ENCODE assay signal across 12 cellular contexts in genomic region chr2:95278051-95278471, GRCh38. TPM values are rescaled to one million over a fixed set of nuclear protein-coding genes. Genes with fewer than 3 reads are reported as not detected.
DNase-seq lines count a peak whose midpoint lies in the region; ATAC-seq and TF ChIP-seq lines count a peak whose summit lies in the region.
"Had no signal": no experiment of that assay in that cellular context is flagged by ENCODE, and none has a peak within 500 bp of the region (broad histone marks: within the 10 kb centered on the region; RNA-seq: fewer than 3 reads in every experiment).

No MANE protein-coding gene starts in this region.

- H3K18ac ChIP-seq in H9 (ENCODE audit: insufficient read length, low read depth, low read length), result no peak overlapping the region

- DNase-seq in GM23248 (peak; percentile 89), Panc1 (ENCODE audit: low read depth, low spot score) (no peak), fibroblast of lung (ENCODE audit: low read depth in 2 of 2) (peak; percentile 64 to 87), OCI-M1 (lab: John Stamatoyannopoulos, UW) (no peak), H9 (no peak)
- DNase-seq: dermis blood vessel endothelial cell, hypothalamus, midbrain, NCI-H524, uterus had no signal

- H3K23me2 ChIP-seq in H9 (ENCODE audit: insufficient read length, low read depth, low read length, poor library complexity, severe bottlenecking), result no peaks in the 10 kb centered on the region

- no peaks in the 10 kb centered on the region for H3K9me2 ChIP-seq in GM23248 (ENCODE audit: insufficient read depth)

- H3K4me3 ChIP-seq in GM23248, result no peak overlapping the region
- no peak overlapping the region for H3K4me3 ChIP-seq in Panc1 (ENCODE audit: low read depth in 2 of 2, low read length in 2 of 2)
- H3K4me3 ChIP-seq in fibroblast of lung (replicated peaks in 1 of 4; ENCODE audit: control extremely low read depth in 1 of 4, insufficient read depth in 1 of 4, low read depth in 3 of 4, low read length in 4 of 4), result no peak overlapping the region
- H3K4me3 ChIP-seq in skin epidermis, result no peak overlapping the region
- H3K4me3 ChIP-seq: uterus had no signal

- H2AFZ ChIP-seq in GM23248 (no peak overlapping the region), fibroblast of lung (ENCODE audit: low read length) (no peak overlapping the region), H9 (ENCODE audit: low read length) (no peak overlapping the region)

- no peak overlapping the region for H4K8ac ChIP-seq in H9 (replicated peaks; ENCODE audit: insufficient read length, low read depth, low read length)

- H4K20me1 ChIP-seq in GM23248 (ENCODE audit: insufficient read depth) (no peaks in the 10 kb centered on the region), fibroblast of lung (ENCODE audit: control insufficient read depth, extremely low read depth, insufficient read depth, low read length) (no peaks in the 10 kb centered on the region), H9 (ENCODE audit: control insufficient read depth, insufficient read depth, insufficient read length) (no peaks in the 10 kb centered on the region)

- POLR2A ChIA-PET in Panc1 (lab: Charles Lee), result no interaction called here

- no peak overlapping the region for H3K14ac ChIP-seq in H9 (ENCODE audit: insufficient read depth, low read length)

- in situ Hi-C loops in GM23248 (cut with MboI), result no loop called here
- in situ Hi-C loops in Panc1 (cut with HindIII; ENCODE audit: low pct_unique_long_range_greater_than_20kb, low sequenced_read_pairs), result no loop called here

- H3K79me2 ChIP-seq in GM23248 (ENCODE audit: insufficient read depth), result no peaks in the 10 kb centered on the region
- H3K79me2 ChIP-seq in fibroblast of lung (ENCODE audit: control insufficient read depth, insufficient read depth, low read length), result no peaks in the 10 kb centered on the region
- H3K79me2 ChIP-seq in H9 (ENCODE audit: insufficient read depth, low read length), result no peaks in the 10 kb centered on the region

- H3K9me3 Mint-ChIP-seq in H9, result no peaks in the 10 kb centered on the region

- no peak overlapping the region for H2BK15ac ChIP-seq in H9 (ENCODE audit: low read depth, low read length)

- no peak overlapping the region for H4K91ac ChIP-seq in H9 (ENCODE audit: insufficient read length, low read depth, low read length)

- BruUV-seq in Panc1 (replicated peaks; lab: Mats Ljungman, UMichigan), result no TSS peak

- H3K4me3 Mint-ChIP-seq in H9, result no peak overlapping the region

- H4K5ac ChIP-seq in H9 (ENCODE audit: insufficient read length, low read depth, low read length), result no peak overlapping the region

- no peak overlapping the region for H3K9ac ChIP-seq in GM23248
- H3K9ac ChIP-seq in fibroblast of lung (ENCODE audit: insufficient read depth, low read length), result no peak overlapping the region
- no peak overlapping the region for H3K9ac ChIP-seq in H9 (ENCODE audit: extremely low read depth, insufficient read length, low read length)

- peaks cover 5% of the 10 kb centered on the region; the same call in 1 of the 2 replicates for H3K4me1 ChIP-seq in GM23248 (ENCODE audit: insufficient read depth)
- H3K4me1 ChIP-seq in Panc1 (ENCODE audit: control insufficient read depth, insufficient read depth, low read length), result no peaks in the 10 kb centered on the region
- H3K4me1 ChIP-seq in fibroblast of lung (ENCODE audit: control insufficient read depth, extremely low read depth, insufficient read depth, low read length), result no peaks in the 10 kb centered on the region
- H3K4me1 ChIP-seq in H9 (ENCODE audit: insufficient read depth, low read length), result no peaks in the 10 kb centered on the region; the same call in 1 of the 2 replicates
- H3K4me1 ChIP-seq: uterus had no signal

- H3K23ac ChIP-seq in H9 (ENCODE audit: insufficient read length, low read depth, low read length), result no peak overlapping the region

- intact Hi-C loops in Panc1 (cut with micrococcal nuclease; ENCODE audit: unreplicated experiment), result no loop called here

- H3K56ac ChIP-seq in H9 (ENCODE audit: insufficient read length, low read depth, low read length), result no peak overlapping the region

- ATAC-seq in Panc1 (peak; percentile 39; the same call in 1 of the 2 replicates), HG03469 (IDR thresholded peaks at IDR 0.05; ENCODE audit: unreplicated experiment) (no peak)

- H3K36me3 ChIP-seq in GM23248 (ENCODE audit: low read depth) (no peaks in the 10 kb centered on the region), Panc1 (ENCODE audit: control insufficient read depth, insufficient read depth, low read length) (no peaks in the 10 kb centered on the region), fibroblast of lung (ENCODE audit: control insufficient read depth, insufficient read depth, low read length) (no peaks in the 10 kb centered on the region)
- H3K36me3 ChIP-seq: uterus had no signal

- H3K4me2 ChIP-seq in GM23248 (ENCODE audit: unreplicated experiment), result no peak overlapping the region
- H3K4me2 ChIP-seq in fibroblast of lung (ENCODE audit: extremely low read depth, insufficient read depth, low read length), result no peak overlapping the region
- H3K4me2 ChIP-seq in H9 (ENCODE audit: insufficient read depth, insufficient read length, low read length), result no peak overlapping the region

- H3T11ph ChIP-seq in H9 (ENCODE audit: low read length), result no peak overlapping the region

- H3K36me3 Mint-ChIP-seq in H9 (ENCODE audit: insufficient read depth in 1 of 3, low read depth in 3 of 3), result no peaks in the 10 kb centered on the region; a peak in 1 of 7 replicates

- H3F3A ChIP-seq in GM23248 (ENCODE audit: insufficient read depth), result no peaks in the 10 kb centered on the region

- H3K27ac Mint-ChIP-seq in H9, result peak overlapping the region in 1 of 3 experiments; percentile 74; a peak in 1 of 7 replicates

- no peak overlapping the region for H3K4ac ChIP-seq in H9 (ENCODE audit: low read depth, low read length)

- H3K4me1 Mint-ChIP-seq in H9, result peaks cover 19 to 33% of the 10 kb centered on the region in 2 experiments

- no peak overlapping the region for H3K27ac ChIP-seq in GM23248
- H3K27ac ChIP-seq in Panc1 (ENCODE audit: low read length), result no peak overlapping the region
- H3K27ac ChIP-seq in fibroblast of lung (ENCODE audit: insufficient read depth, low read length), result no peak overlapping the region
- peak overlapping the region in 15 of 21 experiments; percentile 33 to 79 (median 59) for H3K27ac ChIP-seq in skin epidermis
- H3K27ac ChIP-seq in H9 (ENCODE audit: insufficient read length, low read depth, low read length), result no peak overlapping the region
- H3K27ac ChIP-seq: uterus had no signal

- H2BK5ac ChIP-seq in H9 (ENCODE audit: insufficient read length, low read length), result no peak overlapping the region

- TF ChIP-seq CTCF in Panc1 (IDR thresholded peaks at IDR 0.05), result no peak
- TF ChIP-seq CTCF in fibroblast of lung (conservative IDR thresholded peaks at IDR 0.05 in 1 of 2, IDR thresholded peaks at IDR 0.05 in 1 of 2; ENCODE audit: low read depth in 1 of 2, low read length in 2 of 2), result no peak
- no peak for TF ChIP-seq CTCF in H9 (conservative IDR thresholded peaks at IDR 0.05)

- no peaks in the 10 kb centered on the region; the same call in 1 of the 2 replicates for H3K27me3 Mint-ChIP-seq in H9 (ENCODE audit: low read depth)

- H3K27me3 ChIP-seq in GM23248 (replicated peaks; ENCODE audit: insufficient read depth) (no peaks in the 10 kb centered on the region; the same call in 1 of the 2 replicates), Panc1 (ENCODE audit: control insufficient read depth, insufficient read depth, low read length) (no peaks in the 10 kb centered on the region), fibroblast of lung (ENCODE audit: control insufficient read depth, insufficient read depth, low read length) (no peaks in the 10 kb centered on the region), H9 (ENCODE audit: insufficient read depth, low read length) (no peaks in the 10 kb centered on the region)
- H3K27me3 ChIP-seq: uterus had no signal

- H3K79me1 ChIP-seq in H9 (ENCODE audit: insufficient read depth, low read depth, low read length, poor library complexity, severe bottlenecking), result no peaks in the 10 kb centered on the region

- H2AK5ac ChIP-seq in H9 (ENCODE audit: insufficient read length, low read length), result no peak overlapping the region

- H2BK20ac ChIP-seq in H9 (ENCODE audit: low read depth, low read length, poor library complexity, severe bottlenecking), result no peak overlapping the region

- WGBS in GM23248 (ENCODE audit: low coverage in 1 of 2, low lambda C conversion rate in 2 of 2, missing lambda C conversion rate in 2 of 2), 2 experiments, result 63 to 68% methylated on average over 7 of the region's 7 CpGs
- WGBS in H9 (ENCODE audit: extremely low coverage, insufficient read length, low lambda C conversion rate), result no CpG with 5 or more reads among the region's 7 CpGs

- CTCF ChIA-PET in Panc1 (lab: Charles Lee), result interaction anchor here (0.9 kb wide), 1 partner anchor 28 kb away, joined by 3 read pairs; no protein-coding TSS in a partner anchor

- no peak overlapping the region for H2BK12ac ChIP-seq in H9 (ENCODE audit: insufficient read length, low read depth, low read length)

- H3K9me3 ChIP-seq in GM23248 (ENCODE audit: low read depth) (no peaks in the 10 kb centered on the region), Panc1 (ENCODE audit: control insufficient read depth, insufficient read depth, low read depth, low read length) (no peaks in the 10 kb centered on the region), fibroblast of lung (ENCODE audit: control insufficient read depth, insufficient read depth, low read depth, low read length) (no peaks in the 10 kb centered on the region), H9 (ENCODE audit: control insufficient read depth, low read depth, low read length) (no peaks in the 10 kb centered on the region)
- H3K9me3 ChIP-seq: uterus had no signal

- no peak overlapping the region for H2BK120ac ChIP-seq in H9 (ENCODE audit: low read depth, low read length, poor library complexity, severe bottlenecking)

RNA-seq across cellular contexts. Expression of gene PROM2, which starts 3.8 kb away (rescaled TPM):
- 0.22 TPM in 1 of 2 replicates, not detected in the other for total RNA-seq in GM23248 (2014; rRNA removed; shearing (Covaris generic))
- polyA plus RNA-seq in GM23248 (2016; fragmentation: Nextera tagmentation; extraction: Ambion mirVana) (0.25 TPM in 1 of 2 replicates, not detected in the other), fibroblast of lung (0.05 and 0.09 TPM in 2 replicates)
- total RNA-seq in Panc1 (2021; ENCODE audit: unreplicated experiment) (1.4 TPM), fibroblast of lung (0.26 and 0.33 TPM in 2 replicates), H9 (2021) (3.1 and 4.0 TPM in 2 replicates)
- 0.99 TPM for polyA plus RNA-seq in Panc1 (2012; ENCODE audit: insufficient read length)
- 0.08 and 0.14 TPM in 2 replicates for polyA plus RNA-seq in fibroblast of lung (2012)
- polyA minus RNA-seq in fibroblast of lung (ENCODE audit: low replicate concordance), result 0.26 TPM in 1 of 2 replicates, not detected in the other

RNA-seq across cellular contexts. Expression of gene KCNIP3, which starts 19.1 kb away (rescaled TPM):
- total RNA-seq in GM23248 (2014; rRNA removed; shearing (Covaris generic)), result 10.7 and 11.9 TPM in 2 replicates
- 3.7 and 4.9 TPM in 2 replicates for polyA plus RNA-seq in GM23248 (2016; fragmentation: Nextera tagmentation; extraction: Ambion mirVana)
- total RNA-seq in Panc1 (2021; ENCODE audit: unreplicated experiment), result 17.5 TPM
- polyA plus RNA-seq in Panc1 (2012; ENCODE audit: insufficient read length), result 8.8 TPM
- total RNA-seq in fibroblast of lung, result 1.5 and 1.7 TPM in 2 replicates
- 0.32 and 0.81 TPM in 2 replicates for polyA plus RNA-seq in fibroblast of lung
- 0.98 and 1.7 TPM in 2 replicates for polyA plus RNA-seq in fibroblast of lung (2012)
- 1.7 TPM in 1 of 2 replicates, not detected in the other for polyA minus RNA-seq in fibroblast of lung (ENCODE audit: low replicate concordance)
- total RNA-seq in H9 (2021), result 1.5 TPM in 2 replicates

Comparison
In these comparisons a context has a peak if more than half of its experiments do, and no peak if none do; other contexts are left out.
1. DNase-seq: peak in GM23248 (single experiment) and fibroblast of lung (2 of 2); none in Panc1 (single experiment), OCI-M1 (single experiment) and H9 (single experiment).
2. H3K27ac ChIP-seq: peak in skin epidermis (15 of 21); none in GM23248 (single experiment), Panc1 (single experiment), fibroblast of lung (single experiment) and H9 (single experiment).